In the genomic region with DNA sequence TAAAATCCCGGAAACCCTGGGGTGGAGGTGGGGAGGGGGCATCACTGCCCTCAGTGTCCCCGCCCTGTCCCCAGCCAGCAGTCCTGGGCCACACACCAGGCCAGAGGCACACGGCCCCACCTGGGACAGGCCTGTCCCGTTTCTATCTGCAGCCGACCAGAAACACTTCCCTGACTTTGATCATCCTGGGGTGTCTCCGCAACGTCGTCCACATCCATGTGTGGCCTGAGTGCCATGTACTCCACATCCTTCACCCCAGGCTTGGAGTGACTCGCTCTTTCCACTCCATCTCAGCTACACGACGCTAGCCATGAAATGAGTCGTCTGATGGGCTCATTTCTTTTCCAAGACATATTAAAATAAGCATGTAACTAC, we compare ENCODE assay signal across 12 cellular contexts. TPM values are rescaled to one million over a fixed set of nuclear protein-coding genes. Genes with fewer than 3 reads are reported as not detected.
DNase-seq lines count a peak whose midpoint lies in the region; ATAC-seq, FAIRE-seq and TF ChIP-seq lines count a peak whose summit lies in the region.
"Had no signal": no experiment of that assay in that cellular context is flagged by ENCODE, and none has a peak within 500 bp of the region (broad histone marks: within the 10 kb centered on the region; RNA-seq: fewer than 3 reads in every experiment).

No MANE protein-coding gene starts in this region.

- WGBS in mesenchymal stem cell, result 59% methylated on average over 12 of the region's 12 CpGs

- H3K79me1 ChIP-seq in mesenchymal stem cell (replicated peaks; ENCODE audit: low read length, poor library complexity, severe bottlenecking), result no peaks in the 10 kb centered on the region

- peaks cover 51% of the 10 kb centered on the region for H3K4me1 ChIP-seq in adipocyte (ENCODE audit: control insufficient read depth, insufficient read depth, low read length)
- H3K4me1 ChIP-seq in mesenchymal stem cell (ENCODE audit: control insufficient read depth, insufficient read depth, low read depth, low read length), result peaks cover 41% of the 10 kb centered on the region

- H2BK12ac ChIP-seq in mesenchymal stem cell (ENCODE audit: low read length in 2 of 2), result no peak overlapping the region

- no peak for TF ChIP-seq CTCF in AG04449 (IDR thresholded peaks at IDR 0.05; ENCODE audit: insufficient read depth, low read length, missing control alignments)

- no peak for TF ChIP-seq POLR2A in H54 (IDR thresholded peaks at IDR 0.05; ENCODE audit: low read depth, low read length)

- POLR2A ChIA-PET in AG04449 (lab: Yijun Ruan, JAX), result interaction anchor here (0.7 to 1.1 kb wide), 3 partner anchors 19 to 116 kb away, joined by 3 to 5 read pairs (median 3); no protein-coding TSS in a partner anchor

- H3K27ac ChIP-seq in mesenchymal stem cell (ENCODE audit: low read length, poor library complexity, severe bottlenecking), result no peak overlapping the region

- ATAC-seq in HG02588 (IDR thresholded peaks at IDR 0.05; ENCODE audit: unreplicated experiment) (no peak), HG03097 (IDR thresholded peaks at IDR 0.05; ENCODE audit: low FRiP score, unreplicated experiment) (no peak), HG03108 (IDR thresholded peaks at IDR 0.05; ENCODE audit: unreplicated experiment) (no peak), HG03159 (IDR thresholded peaks at IDR 0.05; ENCODE audit: unreplicated experiment) (no peak)
- ATAC-seq: SK-N-SH treated with all-trans-retinoic acid at 6 μM for 48 hours had no signal

- no peak overlapping the region for H4K91ac ChIP-seq in mesenchymal stem cell (ENCODE audit: low read length)

- no peak overlapping the region for H4K8ac ChIP-seq in mesenchymal stem cell (ENCODE audit: low read length)

- DNase-seq in AG04449 (ENCODE audit: low read depth, low spot score), result peak; percentile 29
- peak; percentile 42 for DNase-seq in H54 (ENCODE audit: insufficient read length, low spot score)
- peak; percentile 39 for DNase-seq in adipocyte (ENCODE audit: low read depth)
- DNase-seq in mesenchymal stem cell, result peak; percentile 70
- DNase-seq: CD4-positive, CD25-positive, alpha-beta regulatory T cell; cerebellar nuclear complex; stimulated activated CD8-positive, alpha-beta memory T cell treated with anti-CD3 and anti-CD28 coated beads, Interleukin-4, amount 100 ng/mL, for 48 hours had no signal

- H2AFZ ChIP-seq in mesenchymal stem cell (ENCODE audit: low read depth, low read length), result no peak overlapping the region

- no peak overlapping the region for H3K18ac ChIP-seq in mesenchymal stem cell (ENCODE audit: low read depth in 1 of 2, low read length in 2 of 2)

- no peak overlapping the region for H3K4me3 ChIP-seq in AG04449 (ENCODE audit: low read depth, low read length)
- no peak overlapping the region for H3K4me3 ChIP-seq in adipocyte (ENCODE audit: low read length)
- no peak overlapping the region for H3K4me3 ChIP-seq in mesenchymal stem cell (ENCODE audit: insufficient read depth in 1 of 2, low read depth in 1 of 2, low read length in 2 of 2)

- CTCF ChIA-PET in AG04449 (lab: Yijun Ruan, JAX), result interaction anchor here (0.9 to 4.0 kb wide), 7 partner anchors 10 to 126 kb away, joined by 3 to 28 read pairs (median 4); partner anchors contain the start of gene RASD1

- H2BK15ac ChIP-seq in mesenchymal stem cell (ENCODE audit: low read depth, poor library complexity, severe bottlenecking), result no peak overlapping the region

- H2BK5ac ChIP-seq in mesenchymal stem cell (ENCODE audit: low read depth, low read length, poor library complexity, severe bottlenecking), result no peak overlapping the region

- H3K9ac ChIP-seq in adipocyte (ENCODE audit: low read length), result peak overlapping the region; percentile 46
- H3K9ac ChIP-seq in mesenchymal stem cell (ENCODE audit: low read length), result peak overlapping the region; percentile 73

- H2AK5ac ChIP-seq in mesenchymal stem cell (ENCODE audit: low read length, severe bottlenecking), result no peak overlapping the region

- H3K27me3 ChIP-seq in adipocyte (replicated peaks; ENCODE audit: control insufficient read depth, insufficient read depth, low read length) (no peaks in the 10 kb centered on the region), mesenchymal stem cell (ENCODE audit: control insufficient read depth in 1 of 2, insufficient read depth in 1 of 2, low read length in 2 of 2) (peaks cover 4 to 9% of the 10 kb centered on the region in 2 experiments)

- no peak overlapping the region for H2BK120ac ChIP-seq in mesenchymal stem cell (ENCODE audit: low read depth, low read length)

- H3K4me2 ChIP-seq in mesenchymal stem cell (ENCODE audit: low read length, poor library complexity, severe bottlenecking), result no peak overlapping the region

- H3K14ac ChIP-seq in mesenchymal stem cell (ENCODE audit: low read length in 2 of 2), result no peak overlapping the region

- no peaks in the 10 kb centered on the region for H3K9me3 ChIP-seq in adipocyte (ENCODE audit: control insufficient read depth, low read length)
- H3K9me3 ChIP-seq in mesenchymal stem cell (ENCODE audit: control insufficient read depth, low read length), result no peaks in the 10 kb centered on the region

- H3K23ac ChIP-seq in mesenchymal stem cell (ENCODE audit: low read length in 2 of 2), result no peak overlapping the region

- H3K36me3 ChIP-seq in adipocyte (ENCODE audit: control insufficient read depth, insufficient read depth, low read length, severe bottlenecking) (peaks cover 30% of the 10 kb centered on the region), mesenchymal stem cell (ENCODE audit: control insufficient read depth in 1 of 2, insufficient read depth in 2 of 2, low read depth in 1 of 2, low read length in 2 of 2) (peaks cover 3 to 26% of the 10 kb centered on the region in 2 experiments)

- no peak overlapping the region for H3K4ac ChIP-seq in mesenchymal stem cell (ENCODE audit: low read depth in 1 of 2, low read length in 2 of 2)

- FAIRE-seq in H54 (lab: Jason Lieb, UNC), result no peak

RNA-seq across cellular contexts. Expression of gene RASD1, which starts 19.7 kb away (rescaled TPM):
- 0.21 TPM for polyA plus RNA-seq in mesenchymal stem cell (2013, experiment 1 of 2)
- polyA plus RNA-seq in mesenchymal stem cell (2013, experiment 2 of 2), result 0.15 TPM

RNA-seq across cellular contexts. Expression of gene MED9, which starts 39.1 kb away (rescaled TPM):
- polyA plus RNA-seq in mesenchymal stem cell (2013, experiment 1 of 2), result 6.1 TPM
- polyA plus RNA-seq in mesenchymal stem cell (2013, experiment 2 of 2), result 6.3 TPM
